In the genomic region with DNA sequence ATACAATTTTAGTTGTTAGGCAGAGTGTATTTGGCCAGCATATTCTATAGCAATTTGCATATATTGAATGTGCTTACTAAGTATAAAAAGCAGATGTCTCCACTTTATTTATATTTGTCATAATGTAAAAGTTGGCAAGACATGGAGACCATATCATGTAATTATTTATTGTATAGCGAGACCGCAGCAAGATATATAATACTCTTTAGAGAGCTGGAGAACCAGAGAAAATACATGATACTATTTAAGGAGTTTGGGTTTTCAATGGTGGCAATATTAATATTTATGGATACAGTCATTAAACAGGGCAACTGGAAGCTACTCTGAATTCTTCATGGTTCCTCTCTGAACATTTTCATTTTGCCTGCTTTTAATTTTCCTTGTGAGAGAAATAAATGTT, we compare ENCODE assay signal across 15 cellular contexts. TPM values are rescaled to one million over a fixed set of nuclear protein-coding genes. Genes with fewer than 3 reads are reported as not detected.
DNase-seq lines count a peak whose midpoint lies in the region; ATAC-seq, FAIRE-seq and TF ChIP-seq lines count a peak whose summit lies in the region.
"Had no signal": no experiment of that assay in that cellular context is flagged by ENCODE, and none has a peak within 500 bp of the region (broad histone marks: within the 10 kb centered on the region; RNA-seq: fewer than 3 reads in every experiment).

No MANE protein-coding gene starts in this region.

- no peaks in the 10 kb centered on the region for H3K27me3 ChIP-seq in K562 (ENCODE audit: control insufficient read depth in 2 of 2, insufficient read depth in 2 of 2, low read length in 2 of 2)
- H3K27me3 ChIP-seq in CD4-positive, alpha-beta memory T cell (ENCODE audit: insufficient read depth, low read length): no peaks in the 10 kb centered on the region
- no peaks in the 10 kb centered on the region for H3K27me3 ChIP-seq in left ventricle myocardium inferior (ENCODE audit: low read depth)
- no peaks in the 10 kb centered on the region for H3K27me3 ChIP-seq in trophoblast cell (ENCODE audit: insufficient read depth, low read length)

- H3K36me3 ChIP-seq in SK-N-MC (ENCODE audit: insufficient read depth, low read length) (peaks cover 6% of the 10 kb centered on the region), K562 (ENCODE audit: control insufficient read depth, insufficient read depth, low read length) (no peaks in the 10 kb centered on the region), left ventricle myocardium inferior (no peaks in the 10 kb centered on the region), trophoblast cell (ENCODE audit: control insufficient read depth in 1 of 2, insufficient read depth in 2 of 2, low read length in 2 of 2) (no peaks in the 10 kb centered on the region)
- H3K36me3 ChIP-seq in CD4-positive, alpha-beta memory T cell (ENCODE audit: insufficient read depth, low read length): no peaks in the 10 kb centered on the region

- H3K4me3 Mint-ChIP-seq in nephron: peak overlapping the region in 2 of 3 experiments; percentile 3 to 55
- H3K4me3 Mint-ChIP-seq in CD4-positive, alpha-beta memory T cell: no peak overlapping the region
- H3K4me3 Mint-ChIP-seq: CD8-positive, alpha-beta T cell had no signal

- no peaks in the 10 kb centered on the region for H3K79me2 ChIP-seq in K562 (ENCODE audit: control insufficient read depth, insufficient read depth, low read length)
- no peaks in the 10 kb centered on the region for H3K79me2 ChIP-seq in trophoblast cell (ENCODE audit: control insufficient read depth, insufficient read depth, low read length, poor library complexity)

- no peak for TF ChIP-seq EP300 in K562 (IDR thresholded peaks at IDR 0.05; ENCODE audit: low read length)

- H3K36me3 Mint-ChIP-seq in nephron (ENCODE audit: low read depth): peaks cover 25% of the 10 kb centered on the region
- H3K36me3 Mint-ChIP-seq in CD4-positive, alpha-beta memory T cell: no peaks in the 10 kb centered on the region
- H3K36me3 Mint-ChIP-seq: CD8-positive, alpha-beta T cell had no signal

- no peak for FAIRE-seq in K562 (lab: Jason Lieb, UNC)
- FAIRE-seq: GM12892, H1 had no signal

- H3K9me3 ChIP-seq in SK-N-MC (ENCODE audit: low read depth, low read length): 0 out of 2 replicates have a peak, but pooled peaks cover 4% of the 10 kb centered on the region
- no peaks in the 10 kb centered on the region for H3K9me3 ChIP-seq in K562 (replicated peaks; ENCODE audit: control insufficient read depth, insufficient read depth, low read depth, low read length)
- no peaks in the 10 kb centered on the region for H3K9me3 ChIP-seq in CD4-positive, alpha-beta memory T cell (ENCODE audit: control insufficient read depth in 1 of 2, low read length in 2 of 2)
- H3K9me3 ChIP-seq in left ventricle myocardium inferior (replicated peaks): no peaks in the 10 kb centered on the region
- H3K9me3 ChIP-seq in trophoblast cell (ENCODE audit: insufficient read depth, low read depth, low read length): no peaks in the 10 kb centered on the region
- H3K9me3 ChIP-seq: Caco-2 had no signal

- H3K9me3 Mint-ChIP-seq in nephron: no peaks in the 10 kb centered on the region
- H3K9me3 Mint-ChIP-seq in CD4-positive, alpha-beta memory T cell: peaks cover 0 to 2% (median 0%) of the 10 kb centered on the region in 8 donors
- H3K9me3 Mint-ChIP-seq: CD8-positive, alpha-beta T cell had no signal

- H3K4me1 Mint-ChIP-seq in nephron: peaks cover 22% of the 10 kb centered on the region
- no peaks in the 10 kb centered on the region for H3K4me1 Mint-ChIP-seq in CD4-positive, alpha-beta memory T cell

- H3K4me2 ChIP-seq in K562 (ENCODE audit: insufficient read depth, low read length): no peak overlapping the region
- no peak overlapping the region for H3K4me2 ChIP-seq in trophoblast cell (ENCODE audit: low read length)

- no peak for TF ChIP-seq POLR2A in K562 (conservative IDR thresholded peaks at IDR 0.05)

- H3K14ac ChIP-seq in trophoblast cell (ENCODE audit: low read length): no peak overlapping the region

- H3K18ac ChIP-seq in trophoblast cell (ENCODE audit: low read length): no peak overlapping the region

- H4K91ac ChIP-seq in trophoblast cell (ENCODE audit: low read depth, low read length): no peak overlapping the region

- intact Hi-C loops in K562 (cut with micrococcal nuclease) (no loop called here), left ventricle myocardium inferior (cut with micrococcal nuclease) (no loop called here)
- intact Hi-C loops in CD4-positive, alpha-beta memory T cell (cut with micrococcal nuclease): no loop called here

- no peak for TF ChIP-seq RAD21 in K562 (CRISPR knock-in tag; conservative IDR thresholded peaks at IDR 0.05 in 1 of 2, IDR thresholded peaks at IDR 0.05 in 1 of 2)

- H3K4me1 ChIP-seq in K562 (replicated peaks in 1 of 2; ENCODE audit: control insufficient read depth in 2 of 2, insufficient read depth in 2 of 2, low read length in 2 of 2) (no peaks in the 10 kb centered on the region), left ventricle myocardium inferior (no peaks in the 10 kb centered on the region), trophoblast cell (ENCODE audit: control insufficient read depth in 1 of 2, insufficient read depth in 2 of 2, low read length in 2 of 2) (no peaks in the 10 kb centered on the region)
- H3K4me1 ChIP-seq in CD4-positive, alpha-beta memory T cell (ENCODE audit: insufficient read depth, low read length): no peaks in the 10 kb centered on the region

- no peaks in the 10 kb centered on the region for H4K20me1 ChIP-seq in K562 (replicated peaks; ENCODE audit: control insufficient read depth, insufficient read depth, low read length)

- TF ChIP-seq CTCF in K562 (IDR thresholded peaks at IDR 0.05 in 2 of 3, conservative IDR thresholded peaks at IDR 0.05 in 1 of 3; ENCODE audit: insufficient read depth in 2 of 3, low read depth in 1 of 3, low read length in 3 of 3) (no peak), nephron (IDR thresholded peaks at IDR 0.05; ENCODE audit: unreplicated experiment in 3 of 3) (no peak), left ventricle myocardium inferior (IDR thresholded peaks at IDR 0.05; ENCODE audit: borderline replicate concordance) (no peak)

- WGBS in K562 (ENCODE audit: insufficient coverage, low coverage, missing lambda C conversion rate): 81% methylated on average over 2 of the region's 2 CpGs
- no CpG with 5 or more reads among the region's 2 CpGs for WGBS in trophoblast cell (ENCODE audit: extremely low coverage, insufficient coverage, insufficient read length)

- no peak overlapping the region for H3K4ac ChIP-seq in trophoblast cell (ENCODE audit: low read depth, low read length)

- no peak overlapping the region for H2AK5ac ChIP-seq in trophoblast cell (ENCODE audit: low read length)

- H2AFZ ChIP-seq in K562 (ENCODE audit: low read depth, low read length) (no peak overlapping the region), trophoblast cell (ENCODE audit: insufficient read depth, low read length, poor library complexity) (no peak overlapping the region)

- H3K23ac ChIP-seq in trophoblast cell (ENCODE audit: low read length): no peak overlapping the region

- no TSS peak for BruUV-seq in K562 (replicated peaks; lab: Mats Ljungman, UMichigan)

- H3K4me3 ChIP-seq in SK-N-MC (peak overlapping the region; percentile 65), K562 (no peak overlapping the region), left ventricle myocardium inferior (no peak overlapping the region), trophoblast cell (ENCODE audit: low read depth, low read length) (no peak overlapping the region)
- H3K4me3 ChIP-seq in CD4-positive, alpha-beta memory T cell (ENCODE audit: low read length in 2 of 2): no peak overlapping the region

- POLR2A ChIA-PET in K562 (lab: Yijun Ruan, JAX): no interaction called here
- POLR2A ChIA-PET in CD4-positive, alpha-beta memory T cell (lab: Charles Lee; ENCODE audit: partially characterized antibody): no interaction called here

- H3K27me3 Mint-ChIP-seq in nephron (ENCODE audit: low read depth): no peaks in the 10 kb centered on the region
- H3K27me3 Mint-ChIP-seq in CD4-positive, alpha-beta memory T cell: peaks cover 0 to 5% of the 10 kb centered on the region in 2 donors

- no peak for ATAC-seq in K562
- ATAC-seq: CD8-positive, alpha-beta T cell had no signal

- H3K79me1 ChIP-seq in trophoblast cell (ENCODE audit: low read length): no peaks in the 10 kb centered on the region

- H4K8ac ChIP-seq in trophoblast cell (ENCODE audit: low read depth, low read length): no peak overlapping the region

- CTCF ChIA-PET in K562 (lab: Yijun Ruan, JAX; ENCODE audit: low intra/inter-chr PET ratio): no interaction called here
- CTCF ChIA-PET in CD4-positive, alpha-beta memory T cell (lab: Charles Lee; ENCODE audit: partially characterized antibody): no interaction called here

- H2BK5ac ChIP-seq in trophoblast cell (ENCODE audit: low read depth, low read length, poor library complexity): no peak overlapping the region

- in situ Hi-C loops in K562 (cut with MboI): no loop called here

- no peak overlapping the region for H2BK120ac ChIP-seq in trophoblast cell (ENCODE audit: insufficient read depth, low read length, poor library complexity)

- no peaks in the 10 kb centered on the region for H3K9me1 ChIP-seq in K562 (ENCODE audit: control insufficient read depth, insufficient read depth, low read length)

- H3K27ac ChIP-seq in SK-N-MC: peak overlapping the region; percentile 86
- H3K27ac ChIP-seq in K562 (ENCODE audit: extremely low read depth, low read depth, low read length): no peak overlapping the region
- H3K27ac ChIP-seq in CD4-positive, alpha-beta memory T cell (ENCODE audit: low read depth, low read length): no peak overlapping the region
- H3K27ac ChIP-seq in left ventricle myocardium inferior (replicated peaks): no peak overlapping the region
- no peak overlapping the region for H3K27ac ChIP-seq in trophoblast cell (ENCODE audit: low read depth, low read length)

- peak overlapping the region; percentile 89 to 96 (median 92) for H3K27ac Mint-ChIP-seq in nephron
- H3K27ac Mint-ChIP-seq in CD4-positive, alpha-beta memory T cell: no peak overlapping the region
- H3K27ac Mint-ChIP-seq: CD8-positive, alpha-beta T cell had no signal

- no peak overlapping the region for H4K12ac ChIP-seq in trophoblast cell (ENCODE audit: low read depth, low read length)

- H3K9ac ChIP-seq in SK-N-MC (ENCODE audit: insufficient read length) (peak overlapping the region; percentile 68), K562 (ENCODE audit: insufficient read depth in 1 of 2, low read depth in 2 of 2, low read length in 2 of 2) (no peak overlapping the region), trophoblast cell (ENCODE audit: low read length) (no peak overlapping the region)

- peak; percentile 79 for DNase-seq in SK-N-MC (ENCODE audit: low read depth, low spot score)
- no peak for DNase-seq in K562 (ENCODE audit: extremely low read depth in 1 of 4, low spot score in 3 of 4)
- DNase-seq in CD4-positive, alpha-beta memory T cell: no peak
- no peak for DNase-seq in left ventricle myocardium inferior
- DNase-seq in trophoblast cell: no peak
- DNase-seq: C1 segment of cervical spinal cord; Caco-2; CD8-positive, alpha-beta T cell; DMS153; DND-41; H7; HCEC 1CT had no signal

- H2BK12ac ChIP-seq in trophoblast cell (ENCODE audit: low read length): no peak overlapping the region

RNA-seq across cellular contexts. Expression of a gene that starts 35.0 kb away (rescaled TPM):
- 6.0 and 18.8 TPM in 2 replicates for total RNA-seq in K562 (2011; cell fraction: chromatin; rRNA removed; ENCODE audit: low replicate concordance)
- 2.2 and 3.6 TPM in 2 replicates for total RNA-seq in K562 (2011; cell fraction: nucleolus; rRNA removed)
- 7.0 and 12.6 TPM in 2 replicates for total RNA-seq in K562 (2011; cell fraction: nucleoplasm; rRNA removed)
- 1.8 and 2.2 TPM in 2 replicates for total RNA-seq in K562 (2014; rRNA removed)
- total RNA-seq in K562 (2014; rRNA removed; fragmentation: Illumina TruSeq; extraction: Trizol): 5.9 and 7.1 TPM in 2 replicates
- total RNA-seq in K562 (2015; rRNA removed; fragmentation: Illumina TruSeq; extraction: Trizol): 3.1 and 3.8 TPM in 2 replicates
- total RNA-seq in K562 (2021): 3.9 and 4.2 TPM in 2 replicates
- 3.2 and 8.9 TPM in 2 replicates for polyA plus RNA-seq in K562 (2011; rRNA removed)
- 1.1 and 1.7 TPM in 2 replicates for polyA plus RNA-seq in K562 (2011; cell fraction: cytosol; rRNA removed)
- polyA plus RNA-seq in K562 (2011; cell fraction: nucleus; rRNA removed): 10.0 and 15.0 TPM in 2 replicates
- 1.8 and 3.0 TPM in 2 replicates for polyA plus RNA-seq in K562 (2012)
- polyA plus RNA-seq in K562 (2014; fragmentation: Illumina TruSeq; extraction: Trizol): 2.6 and 3.0 TPM in 2 replicates
- 1 to 10 TPM; 1.5 to 4.1 TPM for polyA plus RNA-seq in K562 (2014; fragmentation: Nextera tagmentation; extraction: Ambion mirVana)
- polyA plus RNA-seq in K562 (2014; rRNA removed): 2.7 and 4.0 TPM in 2 replicates
- 7.3 and 14.2 TPM in 2 replicates for polyA minus RNA-seq in K562 (2011; rRNA and poly(A)+ RNA removed)
- polyA minus RNA-seq in K562 (2011; cell fraction: cytosol; rRNA and poly(A)+ RNA removed): 1.2 and 3.4 TPM in 2 replicates
- polyA minus RNA-seq in K562 (2011; cell fraction: nucleus; rRNA and poly(A)+ RNA removed): 6.3 and 9.0 TPM in 2 replicates
- not detected for total RNA-seq in CD4-positive, alpha-beta memory T cell
- polyA plus RNA-seq in CD4-positive, alpha-beta memory T cell: under 1 TPM in 1 of 2 donors, not detected in 1; 0.37 TPM
- 5.2 TPM for total RNA-seq in left ventricle myocardium inferior
- 2.5 and 2.7 TPM in 2 replicates for polyA plus RNA-seq in trophoblast cell (2013)

Comparison
In these comparisons a context has a peak if more than half of its experiments do, and no peak if none do; other contexts are left out.
1. H3K27ac Mint-ChIP-seq: peak in nephron (3 of 3); none in CD4-positive, alpha-beta memory T cell (0 of 7).
2. H3K4me3 Mint-ChIP-seq: peak in nephron (2 of 3); none in CD4-positive, alpha-beta memory T cell (0 of 8).